Comparison of ENCODE assay signal across 8 cellular contexts in genomic region chr16:11913425-11914079, GRCh38. TPM values are rescaled to one million over a fixed set of nuclear protein-coding genes. Genes with fewer than 3 reads are reported as not detected.
DNase-seq lines count a peak whose midpoint lies in the region; ATAC-seq and TF ChIP-seq lines count a peak whose summit lies in the region.

No MANE protein-coding gene starts in this region.

- CTCF ChIA-PET in activated CD4-positive, alpha-beta memory T cell treated with anti-CD3 and anti-CD28 coated beads for 36 hours (lab: Charles Lee), result interaction anchor here (0.8 to 2.5 kb wide), 3 partner anchors 11 to 155 kb away, joined by 5 to 9 read pairs (median 6); no protein-coding TSS in a partner anchor

- intact Hi-C loops in cardiac septum (cut with DNase I), result loop anchor here (10.0 kb wide), 1 partner anchor 891 kb away; the partner anchor contains the start of gene CPPED1
- intact Hi-C loops in activated CD4-positive, alpha-beta memory T cell treated with anti-CD3 and anti-CD28 coated beads for 36 hours (cut with micrococcal nuclease), result loop anchor here (1.0 to 5.0 kb wide), 3 partner anchors 13 to 116 kb away; partner anchors contain the start of genes RSL1D1 and ZC3H7A

- H3K27ac ChIP-seq in cardiac muscle cell, result no peak overlapping the region

- peak overlapping the region; percentile 95 for H3K4me3 Mint-ChIP-seq in activated CD4-positive, alpha-beta memory T cell treated with anti-CD3 and anti-CD28 coated beads for 36 hours

- H3K9ac ChIP-seq in iPS-15b (ENCODE audit: low read depth, low read length), result no peak overlapping the region

- H3K36me3 ChIP-seq in cardiac muscle cell, result no peaks in the 10 kb centered on the region
- peaks cover 2% of the 10 kb centered on the region for H3K36me3 ChIP-seq in iPS-15b (ENCODE audit: control insufficient read depth, insufficient read depth, low read length)

- peak overlapping the region; percentile 89 for H3K4me3 ChIP-seq in cardiac muscle cell
- peak overlapping the region; percentile 83 for H3K4me3 ChIP-seq in iPS-15b (ENCODE audit: low read depth, low read length)

- no peaks in the 10 kb centered on the region for H3K9me3 Mint-ChIP-seq in activated CD4-positive, alpha-beta memory T cell treated with anti-CD3 and anti-CD28 coated beads for 36 hours

- peaks cover 28% of the 10 kb centered on the region for H3K36me3 Mint-ChIP-seq in activated CD4-positive, alpha-beta memory T cell treated with anti-CD3 and anti-CD28 coated beads for 36 hours

- H3K27me3 ChIP-seq in cardiac muscle cell (no peaks in the 10 kb centered on the region), iPS-15b (ENCODE audit: control insufficient read depth, insufficient read depth, low read length) (no peaks in the 10 kb centered on the region)

- no peak for TF ChIP-seq CTCF in cardiac muscle cell (IDR thresholded peaks at IDR 0.05; ENCODE audit: low read depth, low read length)

- no peaks in the 10 kb centered on the region for H3K27me3 Mint-ChIP-seq in activated CD4-positive, alpha-beta memory T cell treated with anti-CD3 and anti-CD28 coated beads for 36 hours

- DNase-seq in cardiac muscle cell (ENCODE audit: low read depth in 1 of 2, low spot score in 1 of 2) (peak in 1 of 2 donors; percentile 7), cardiac septum (ENCODE audit: low spot score) (no peak), NCI-H1930 (lab: John Stamatoyannopoulos, UW) (no peak), NCI-H128 (lab: John Stamatoyannopoulos, UW; ENCODE audit: unreplicated experiment) (no peak), NCI-H1694 treated with DMSO at 0.1 percent for 48 hours (lab: John Stamatoyannopoulos, UW) (no peak)
- peak; percentile 44 for DNase-seq in activated CD4-positive, alpha-beta memory T cell treated with anti-CD3 and anti-CD28 coated beads for 36 hours
- peak; percentile 14 for DNase-seq in stimulated activated naive CD8-positive, alpha-beta T cell treated with anti-CD3 and anti-CD28 coated beads, Interleukin-15, Interleukin-2, amounts not matched to agents 100 U/mL and 50 U/mL, for 24 hours

- H3K4me1 Mint-ChIP-seq in activated CD4-positive, alpha-beta memory T cell treated with anti-CD3 and anti-CD28 coated beads for 36 hours (ENCODE audit: low read depth), result peaks cover 53% of the 10 kb centered on the region

- peak overlapping the region; percentile 92 for H3K27ac Mint-ChIP-seq in activated CD4-positive, alpha-beta memory T cell treated with anti-CD3 and anti-CD28 coated beads for 36 hours

- no peak for ATAC-seq in stimulated activated naive CD8-positive, alpha-beta T cell treated with anti-CD3 and anti-CD28 coated beads, Interleukin-15, Interleukin-2, amounts not matched to agents 100 U/mL and 50 U/mL, for 24 hours

- peaks cover 21% of the 10 kb centered on the region for H3K4me1 ChIP-seq in cardiac muscle cell (ENCODE audit: low read depth)
- H3K4me1 ChIP-seq in iPS-15b (ENCODE audit: control insufficient read depth, insufficient read depth, low read length), result peaks cover 13% of the 10 kb centered on the region

- no peaks in the 10 kb centered on the region for H3K9me3 ChIP-seq in cardiac muscle cell (ENCODE audit: low read depth)
- H3K9me3 ChIP-seq in iPS-15b (ENCODE audit: control insufficient read depth, insufficient read depth, low read length), result no peaks in the 10 kb centered on the region

- POLR2A ChIA-PET in activated CD4-positive, alpha-beta memory T cell treated with anti-CD3 and anti-CD28 coated beads for 36 hours (lab: Charles Lee), result interaction anchor here (0.6 to 1.5 kb wide), 6 partner anchors 10 to 332 kb away, joined by 3 to 6 read pairs (median 3); partner anchors contain the start of genes RSL1D1 and ZC3H7A

RNA-seq across cellular contexts. Expression of gene GSPT1, which starts 2.2 kb away (rescaled TPM):
- total RNA-seq in cardiac muscle cell, result 42.1 and 64.6 TPM in 2 replicates
- polyA plus RNA-seq in cardiac muscle cell, result 101 and 163 TPM in 2 replicates
- total RNA-seq in cardiac septum, result 86.6 TPM
- 100 to 1,000 TPM; 185 to 190 TPM for total RNA-seq in activated CD4-positive, alpha-beta memory T cell treated with anti-CD3 and anti-CD28 coated beads for 36 hours

RNA-seq across cellular contexts. Expression of gene NPIPB2, which starts 28.3 kb away (rescaled TPM):
- total RNA-seq in cardiac muscle cell, result 3.5 and 4.8 TPM in 2 replicates
- 11.3 and 13.0 TPM in 2 replicates for polyA plus RNA-seq in cardiac muscle cell
- 1.9 TPM for total RNA-seq in cardiac septum
- total RNA-seq in activated CD4-positive, alpha-beta memory T cell treated with anti-CD3 and anti-CD28 coated beads for 36 hours, result 1 to 10 TPM; 6.3 to 7.6 TPM

RNA-seq across cellular contexts. Expression of gene TNFRSF17, which starts 51.5 kb away (rescaled TPM):
- total RNA-seq in cardiac muscle cell (not detected in 2 replicates), cardiac septum (not detected)
- 0.55 TPM in 1 of 2 replicates, not detected in the other for polyA plus RNA-seq in cardiac muscle cell
- total RNA-seq in activated CD4-positive, alpha-beta memory T cell treated with anti-CD3 and anti-CD28 coated beads for 36 hours, result not detected

Comparison
In these comparisons a context has a peak if more than half of its experiments do, and no peak if none do; other contexts are left out.
1. DNase-seq: peak in activated CD4-positive, alpha-beta memory T cell treated with anti-CD3 and anti-CD28 coated beads for 36 hours (single experiment) and stimulated activated naive CD8-positive, alpha-beta T cell treated with anti-CD3 and anti-CD28 coated beads, Interleukin-15, Interleukin-2, amounts not matched to agents 100 U/mL and 50 U/mL, for 24 hours (single experiment); none in cardiac septum (single experiment), NCI-H1930 (0 of 2), NCI-H128 (single experiment) and NCI-H1694 treated with DMSO at 0.1 percent for 48 hours (single experiment).